Comparison of ENCODE assay signal across 26 cellular contexts in genomic region chr9:523444-523843, GRCh38. TPM values are rescaled to one million over a fixed set of nuclear protein-coding genes. Genes with fewer than 3 reads are reported as not detected.
DNase-seq lines count a peak whose midpoint lies in the region; ATAC-seq and TF ChIP-seq lines count a peak whose summit lies in the region.
"Had no signal": no experiment of that assay in that cellular context is flagged by ENCODE, and none has a peak within 500 bp of the region (broad histone marks: within the 10 kb centered on the region; RNA-seq: fewer than 3 reads in every experiment).

No MANE protein-coding gene starts in this region.

- H3K9me3 ChIP-seq in ascending aorta (no peaks in the 10 kb centered on the region), lung (ENCODE audit: control insufficient read depth in 2 of 2, insufficient read depth in 1 of 2, low read length in 1 of 2) (no peaks in the 10 kb centered on the region)
- H3K9me3 ChIP-seq: A549; BLaER1 treated with 17β-estradiol and CSF1 and Interleukin-3, amounts not matched to agents 10 nM and 100 nM; MG63 had no signal

- intact Hi-C loops in Right ventricle myocardium superior (cut with DNase I) (no loop called here), left cardiac atrium (cut with DNase I) (no loop called here), ascending aorta (cut with DNase I) (loop anchor here (2.0 to 5.0 kb wide), 2 partner anchors 19 to 239 kb away; partner anchors contain the start of gene KANK1)

- H3K27me3 ChIP-seq in ascending aorta (no peaks in the 10 kb centered on the region), lung (ENCODE audit: control insufficient read depth, insufficient read depth) (no peaks in the 10 kb centered on the region)
- H3K27me3 ChIP-seq: BLaER1 treated with 17β-estradiol and CSF1 and Interleukin-3, amounts not matched to agents 10 nM and 100 nM; MG63 had no signal

- H3K27ac ChIP-seq in ascending aorta, result peak overlapping the region; percentile 42 to 51
- peak overlapping the region; percentile 18 to 31 for H3K27ac ChIP-seq in lung (ENCODE audit: low read depth in 1 of 2, low read length in 1 of 2)
- H3K27ac ChIP-seq: A549; BLaER1 treated with 17β-estradiol and CSF1 and Interleukin-3, amounts not matched to agents 10 nM and 100 nM; GM23248 had no signal

- ATAC-seq in Right ventricle myocardium superior (ENCODE audit: poor library complexity) (peak; percentile 25), left cardiac atrium (no peak), lung (ENCODE audit: insufficient read depth, low FRiP score) (no peak)
- ATAC-seq: K562 had no signal

- TF ChIP-seq CTCF in ascending aorta (IDR thresholded peaks at IDR 0.05) (no peak), lung (IDR thresholded peaks at IDR 0.05; ENCODE audit: control extremely low read depth, extremely low read depth) (no peak)

- no peak for DNase-seq in Right ventricle myocardium superior
- no peak for DNase-seq in left cardiac atrium
- no peak for DNase-seq in ascending aorta (ENCODE audit: low spot score in 2 of 2)
- DNase-seq in lung (ENCODE audit: low spot score), result no peak
- no peak for DNase-seq in Kasumi-1 (lab: John Stamatoyannopoulos, UW)
- DNase-seq in NCI-H1436 (lab: John Stamatoyannopoulos, UW), result no peak
- no peak for DNase-seq in stimulated activated CD4-positive, alpha-beta T cell treated with anti-CD3 and anti-CD28 coated beads, Interleukin-4, amount 100 ng/mL, for 1 hour
- DNase-seq: AML-193; CD4-positive, alpha-beta T cell; COR-L47; DMS53; GM23248; H7; HFFc6; MG63; NCI-H1694; NCI-H2081; NCI-H2227 treated with DMSO at 0.1 percent for 48 hours; NCI-H510A; NCI-H69; RPMI8226; SHP77 treated with DMSO at 0.1 percent for 48 hours had no signal

- H3K36me3 ChIP-seq in ascending aorta (no peaks in the 10 kb centered on the region), lung (ENCODE audit: control insufficient read depth in 2 of 2, insufficient read depth in 2 of 2, low read length in 2 of 2) (no peaks in the 10 kb centered on the region)
- H3K36me3 ChIP-seq: BLaER1 treated with 17β-estradiol and CSF1 and Interleukin-3, amounts not matched to agents 10 nM and 100 nM had no signal

- H3K4me3 ChIP-seq in ascending aorta (no peak overlapping the region), lung (no peak overlapping the region)
- H3K4me3 ChIP-seq: A549; BLaER1 treated with 17β-estradiol and CSF1 and Interleukin-3, amounts not matched to agents 10 nM and 100 nM; GM23248; K562; MG63 had no signal

- WGBS in lung, 2 donors, result 97 to 100% methylated on average over 4 of the region's 4 CpGs

- H3K4me1 ChIP-seq in ascending aorta, result peaks cover 3 to 32% of the 10 kb centered on the region in 2 donors
- H3K4me1 ChIP-seq in lung (ENCODE audit: control insufficient read depth in 2 of 2, insufficient read depth in 2 of 2, low read length in 2 of 2), result peaks cover 7 to 26% of the 10 kb centered on the region in 2 donors
- H3K4me1 ChIP-seq: BLaER1 treated with 17β-estradiol and CSF1 and Interleukin-3, amounts not matched to agents 10 nM and 100 nM had no signal

RNA-seq across cellular contexts. Expression of gene KANK1, which starts 18.9 kb away (rescaled TPM):
- total RNA-seq in Right ventricle myocardium superior, result 153 TPM
- total RNA-seq in left cardiac atrium, result 100 to 1,000 TPM; 110 to 137 TPM
- total RNA-seq in ascending aorta, result 91.7 TPM
- total RNA-seq in lung, result 10 to 100 TPM; 30.2 to 30.3 TPM
- polyA plus RNA-seq in lung, result 10 to 100 TPM; 15.8 to 23.7 TPM
- total RNA-seq: G401 had no signal
